In genomic region chr15:90402230-90402629, GRCh38 we compare ENCODE assay signal across 8 cellular contexts. TPM values are rescaled to one million over a fixed set of nuclear protein-coding genes. Genes with fewer than 3 reads are reported as not detected.
A peak's percentile ranks its signal among the peaks of the same experiment; 100 is the strongest.
DNase-seq lines count a peak whose midpoint lies in the region; ATAC-seq, FAIRE-seq and TF ChIP-seq lines count a peak whose summit lies in the region.

No MANE protein-coding gene starts in this region.

- peak overlapping the region; percentile 12 for H3K4me3 Mint-ChIP-seq in CD8-positive, alpha-beta T cell
- H3K4me3 Mint-ChIP-seq in activated T-helper 17 cell treated with anti-CD3 and anti-CD28 coated beads, Interleukin-2, amount 50 U/mL, for 72 hours = peak overlapping the region; percentile 75

- no peak for FAIRE-seq in small intestine (lab: Jason Lieb, UNC)

- ATAC-seq in CD8-positive, alpha-beta T cell = no peak
- ATAC-seq in activated T-helper 17 cell treated with anti-CD3 and anti-CD28 coated beads, Interleukin-2, amount 50 U/mL, for 72 hours (replicated peaks) = peak; percentile 23
- peak; percentile 32 to 82 (median 72) for ATAC-seq in heart left ventricle
- ATAC-seq in HG03342 (IDR thresholded peaks at IDR 0.05; ENCODE audit: unreplicated experiment) = no peak
- no peak for ATAC-seq in GM21447 (IDR thresholded peaks at IDR 0.05; ENCODE audit: unreplicated experiment)

- no peak overlapping the region for H3K4me3 ChIP-seq in CD8-positive, alpha-beta T cell (ENCODE audit: low read depth, low read length)
- H3K4me3 ChIP-seq in MG63 (no peak overlapping the region), heart left ventricle (no peak overlapping the region), small intestine (ENCODE audit: low read depth in 1 of 2, low read length in 2 of 2) (no peak overlapping the region)

- peak overlapping the region; percentile 96 for H3K27ac Mint-ChIP-seq in CD8-positive, alpha-beta T cell
- H3K27ac Mint-ChIP-seq in activated T-helper 17 cell treated with anti-CD3 and anti-CD28 coated beads, Interleukin-2, amount 50 U/mL, for 72 hours = peak overlapping the region; percentile 98

- H3K27me3 ChIP-seq in CD8-positive, alpha-beta T cell (ENCODE audit: insufficient read depth, low read length) = no peaks in the 10 kb centered on the region
- H3K27me3 ChIP-seq in MG63 (no peaks in the 10 kb centered on the region), heart left ventricle (no peaks in the 10 kb centered on the region), small intestine (ENCODE audit: control insufficient read depth in 2 of 2, insufficient read depth in 2 of 2, low read length in 2 of 2) (no peaks in the 10 kb centered on the region)

- H3K36me3 ChIP-seq in CD8-positive, alpha-beta T cell (ENCODE audit: insufficient read depth, low read length) = no peaks in the 10 kb centered on the region
- H3K36me3 ChIP-seq in MG63 (no peaks in the 10 kb centered on the region), heart left ventricle (no peaks in the 10 kb centered on the region), small intestine (ENCODE audit: control insufficient read depth in 2 of 2, insufficient read depth in 2 of 2, low read length in 2 of 2) (no peaks in the 10 kb centered on the region)

- peaks cover 8% of the 10 kb centered on the region for H3K36me3 Mint-ChIP-seq in CD8-positive, alpha-beta T cell
- H3K36me3 Mint-ChIP-seq in activated T-helper 17 cell treated with anti-CD3 and anti-CD28 coated beads, Interleukin-2, amount 50 U/mL, for 72 hours (ENCODE audit: low read depth) = peaks cover 28% of the 10 kb centered on the region

- peaks cover 40% of the 10 kb centered on the region for H3K4me1 ChIP-seq in CD8-positive, alpha-beta T cell (ENCODE audit: insufficient read depth, low read length)
- H3K4me1 ChIP-seq in heart left ventricle = peaks cover 7 to 99% (median 59%) of the 10 kb centered on the region in 12 donors
- peaks cover 9 to 22% of the 10 kb centered on the region in 2 donors for H3K4me1 ChIP-seq in small intestine (ENCODE audit: control insufficient read depth in 2 of 2, insufficient read depth in 1 of 2, low read depth in 1 of 2, low read length in 1 of 2)

- DNase-seq in CD8-positive, alpha-beta T cell = no peak
- DNase-seq in MG63 (peak; percentile 90), heart left ventricle (peak in 3 of 5 donors; percentile 19 to 49 (median 45)), small intestine (no peak)
- DNase-seq in stimulated activated CD4-positive, alpha-beta T cell treated with anti-CD3 and anti-CD28 coated beads, Interleukin-4, amount 100 ng/mL, for 24 hours = no peak

- peaks cover 71% of the 10 kb centered on the region for H3K4me1 Mint-ChIP-seq in CD8-positive, alpha-beta T cell (ENCODE audit: low read depth)
- peaks cover 46% of the 10 kb centered on the region for H3K4me1 Mint-ChIP-seq in activated T-helper 17 cell treated with anti-CD3 and anti-CD28 coated beads, Interleukin-2, amount 50 U/mL, for 72 hours

- POLR2A ChIA-PET in CD8-positive, alpha-beta T cell (lab: Charles Lee) = interaction anchor here (0.7 to 3.4 kb wide), 2 partner anchors 11 to 14 kb away, joined by 3 to 27 read pairs; partner anchors contain the start of gene IQGAP1

- TF ChIP-seq CTCF in CD8-positive, alpha-beta T cell (IDR thresholded peaks at IDR 0.05) = no peak
- TF ChIP-seq CTCF in heart left ventricle (IDR thresholded peaks at IDR 0.05) = no peak

- H3K9me3 Mint-ChIP-seq in CD8-positive, alpha-beta T cell = no peaks in the 10 kb centered on the region
- peaks cover 4% of the 10 kb centered on the region for H3K9me3 Mint-ChIP-seq in activated T-helper 17 cell treated with anti-CD3 and anti-CD28 coated beads, Interleukin-2, amount 50 U/mL, for 72 hours

- H3K27ac ChIP-seq in CD8-positive, alpha-beta T cell (ENCODE audit: low read depth, low read length) = no peak overlapping the region
- H3K27ac ChIP-seq in heart left ventricle (peak overlapping the region; percentile 70 to 94 (median 84)), small intestine (ENCODE audit: low read depth in 1 of 2, low read length in 1 of 2) (peak overlapping the region; percentile 48 to 79)

- CTCF ChIA-PET in CD8-positive, alpha-beta T cell (lab: Charles Lee) = interaction anchor here (1.0 to 2.6 kb wide), 3 partner anchors 20 to 80 kb away, joined by 3 to 11 read pairs (median 4); no protein-coding TSS in a partner anchor

- H3K27me3 Mint-ChIP-seq in CD8-positive, alpha-beta T cell (ENCODE audit: low read depth) = no peaks in the 10 kb centered on the region
- H3K27me3 Mint-ChIP-seq in activated T-helper 17 cell treated with anti-CD3 and anti-CD28 coated beads, Interleukin-2, amount 50 U/mL, for 72 hours = no peaks in the 10 kb centered on the region

- no peaks in the 10 kb centered on the region for H3K9me3 ChIP-seq in CD8-positive, alpha-beta T cell (ENCODE audit: low read length)
- H3K9me3 ChIP-seq in MG63 (no peaks in the 10 kb centered on the region), heart left ventricle (no peaks in the 10 kb centered on the region), small intestine (ENCODE audit: control insufficient read depth, low read depth) (no peaks in the 10 kb centered on the region)

- TF ChIP-seq POLR2A in heart left ventricle (IDR thresholded peaks at IDR 0.05) = no peak

- intact Hi-C loops in CD8-positive, alpha-beta T cell (cut with DNase I, micrococcal nuclease) = loop anchor here (5.0 kb wide), 2 partner anchors 170 to 530 kb away; partner anchors contain the start of genes CIB1 (in 1 of the 2), GDPGP1 (in 1 of the 2) and HDDC3 (in 1 of the 2)
- intact Hi-C loops in heart left ventricle (cut with DNase I) = loop anchor here in 1 of 10 donors (5.0 kb wide), 1 partner anchor 35 kb away; no protein-coding TSS in a partner anchor

RNA-seq across cellular contexts. Expression of gene IQGAP1, which starts 14.2 kb away (rescaled TPM):
- 10 to 100 TPM; 57.4 to 69.5 TPM for total RNA-seq in CD8-positive, alpha-beta T cell
- total RNA-seq in MG63 (2014; rRNA removed; shearing (Covaris generic); ENCODE audit: low replicate concordance) = 52.8 and 81.8 TPM in 2 replicates
- 100 to 1,000 TPM; 224 TPM for total RNA-seq in activated T-helper 17 cell treated with anti-CD3 and anti-CD28 coated beads, Interleukin-2, amount 50 U/mL, for 72 hours
- 100 to 1,000 TPM in 1 of 9 donors, 10 to 100 TPM in 8; 28.6 to 115 (median 36.8) TPM for total RNA-seq in heart left ventricle
- polyA plus RNA-seq in heart left ventricle (10 to 100 TPM; 18.9 to 31.3 TPM), small intestine (10 to 100 TPM; 54.3 to 77.9 (median 61.7) TPM)

RNA-seq across cellular contexts. Expression of gene ZNF774, which starts 50.1 kb away (rescaled TPM):
- under 1 TPM in 1 of 2 experiments, not detected in 1; 0.08 TPM for total RNA-seq in CD8-positive, alpha-beta T cell
- 0.07 TPM in 1 of 2 replicates, not detected in the other for total RNA-seq in MG63 (2014; rRNA removed; shearing (Covaris generic); ENCODE audit: low replicate concordance)
- under 1 TPM; 0.69 to 0.82 TPM for total RNA-seq in activated T-helper 17 cell treated with anti-CD3 and anti-CD28 coated beads, Interleukin-2, amount 50 U/mL, for 72 hours
- total RNA-seq in heart left ventricle = 1 to 10 TPM; 2.1 to 9.9 (median 5.9) TPM
- 1 to 10 TPM; 3.1 to 4.2 TPM for polyA plus RNA-seq in heart left ventricle
- polyA plus RNA-seq in small intestine = 1 to 10 TPM in 2 of 3 donors, under 1 TPM in 1; 0.89 to 2.1 (median 1.4) TPM

Comparison
In these comparisons a context has a peak if more than half of its experiments do, and no peak if none do; other contexts are left out.
1. ATAC-seq: peak in activated T-helper 17 cell treated with anti-CD3 and anti-CD28 coated beads, Interleukin-2, amount 50 U/mL, for 72 hours (single experiment) and heart left ventricle (4 of 4); none in CD8-positive, alpha-beta T cell (single experiment), HG03342 (single experiment) and GM21447 (single experiment).
2. DNase-seq: peak in MG63 (single experiment) and heart left ventricle (3 of 5); none in CD8-positive, alpha-beta T cell (0 of 7), small intestine (single experiment) and stimulated activated CD4-positive, alpha-beta T cell treated with anti-CD3 and anti-CD28 coated beads, Interleukin-4, amount 100 ng/mL, for 24 hours (single experiment).